In the genomic region with DNA sequence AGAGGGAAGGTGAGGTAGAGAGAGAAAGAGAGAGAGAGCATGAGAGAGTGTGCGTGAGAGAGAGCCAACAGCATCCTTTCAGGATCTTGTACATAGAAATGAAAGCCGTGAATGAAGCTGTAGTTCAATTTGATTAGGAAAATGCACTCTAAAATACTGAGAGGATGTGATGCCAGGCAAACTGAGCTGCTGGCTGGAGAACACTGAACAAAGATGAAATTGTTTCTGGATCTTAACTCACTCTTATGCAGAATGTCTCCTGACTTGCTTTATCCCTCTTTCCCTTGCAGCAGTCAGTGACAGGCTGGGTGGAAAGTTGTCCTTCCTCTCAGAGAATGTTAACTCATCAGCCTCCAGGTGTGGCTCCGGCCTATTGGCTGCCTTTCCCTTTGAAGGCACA, we compare ENCODE assay signal across 20 cellular contexts. TPM values are rescaled to one million over a fixed set of nuclear protein-coding genes. Genes with fewer than 3 reads are reported as not detected.
"Had no signal": no experiment of that assay in that cellular context is flagged by ENCODE, and none has a peak within 500 bp of the region (broad histone marks: within the 10 kb centered on the region; RNA-seq: fewer than 3 reads in every experiment).

No MANE protein-coding gene starts in this region.

- DNase-seq: Karpas-422, KG1, MG63, NCI-H1092, NCI-H1105 treated with DMSO at 0.1 percent for 48 hours, NCI-H1417 treated with DMSO at 0.1 percent for 48 hours, NCI-H146, NCI-H1694 treated with DMSO at 0.1 percent for 48 hours, NCI-H1930, NCI-H2081 treated with DMSO at 0.1 percent for 48 hours, NCI-H2171, NCI-H226, NCI-H446, NCI-H510A, NCI-H524 treated with DMSO at 0.1 percent for 48 hours, NCI-H69, NCI-H774, SHP77 had no signal

- ATAC-seq: SK-N-SH treated with all-trans-retinoic acid at 6 μM for 48 hours had no signal

RNA-seq across cellular contexts. Expression of gene LYPD1, which starts 10.7 kb away (rescaled TPM):
- total RNA-seq: HT-29 had no signal
